ENCODE assay signal across 1 cellular context in the genomic region with DNA sequence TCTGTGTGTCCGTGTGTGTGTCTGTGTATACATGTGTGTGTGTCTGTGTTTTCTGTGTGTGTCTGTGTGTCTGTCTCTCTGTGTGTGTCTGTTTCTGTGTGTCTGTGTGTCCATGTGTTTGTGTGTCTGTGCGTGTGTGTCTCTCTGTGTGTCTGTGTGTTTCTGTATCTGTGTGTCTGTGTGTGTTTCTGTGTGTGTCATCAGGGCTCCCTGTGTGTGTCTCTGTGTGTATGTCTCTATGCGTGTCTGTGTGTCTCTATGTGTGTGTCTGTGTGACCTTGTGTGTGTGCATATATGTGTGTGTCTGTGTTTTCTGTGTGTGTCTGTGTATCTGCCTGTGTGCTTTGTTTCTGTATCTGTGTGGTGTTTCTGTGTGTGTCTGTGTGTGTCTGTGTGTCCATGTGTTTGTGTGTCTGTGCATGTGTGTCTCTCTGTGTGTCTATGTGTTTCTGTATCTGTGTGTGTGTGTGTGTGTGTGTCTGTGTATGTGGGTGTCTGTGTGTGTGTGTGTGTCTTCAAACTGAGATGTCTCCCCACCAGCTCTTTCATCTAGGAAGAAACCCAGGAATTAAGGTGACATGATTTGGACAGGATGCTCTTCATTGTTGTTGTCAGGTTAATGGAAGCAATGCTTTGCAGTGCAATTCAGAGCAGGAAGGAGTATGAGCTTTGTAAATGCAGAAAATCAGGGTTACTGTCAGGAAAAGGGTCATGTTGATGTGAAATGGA.
A peak's percentile ranks its signal among the peaks of the same experiment; 100 is the strongest.
TF ChIP-seq lines count a peak whose summit lies in the region.

No MANE protein-coding gene starts in this region.

TF ChIP-seq in HEK293, 187 proteins besides CTCF, POLR2A, EP300 and RAD21 (continued from another document):
- TF ChIP-seq, protein P1, sequence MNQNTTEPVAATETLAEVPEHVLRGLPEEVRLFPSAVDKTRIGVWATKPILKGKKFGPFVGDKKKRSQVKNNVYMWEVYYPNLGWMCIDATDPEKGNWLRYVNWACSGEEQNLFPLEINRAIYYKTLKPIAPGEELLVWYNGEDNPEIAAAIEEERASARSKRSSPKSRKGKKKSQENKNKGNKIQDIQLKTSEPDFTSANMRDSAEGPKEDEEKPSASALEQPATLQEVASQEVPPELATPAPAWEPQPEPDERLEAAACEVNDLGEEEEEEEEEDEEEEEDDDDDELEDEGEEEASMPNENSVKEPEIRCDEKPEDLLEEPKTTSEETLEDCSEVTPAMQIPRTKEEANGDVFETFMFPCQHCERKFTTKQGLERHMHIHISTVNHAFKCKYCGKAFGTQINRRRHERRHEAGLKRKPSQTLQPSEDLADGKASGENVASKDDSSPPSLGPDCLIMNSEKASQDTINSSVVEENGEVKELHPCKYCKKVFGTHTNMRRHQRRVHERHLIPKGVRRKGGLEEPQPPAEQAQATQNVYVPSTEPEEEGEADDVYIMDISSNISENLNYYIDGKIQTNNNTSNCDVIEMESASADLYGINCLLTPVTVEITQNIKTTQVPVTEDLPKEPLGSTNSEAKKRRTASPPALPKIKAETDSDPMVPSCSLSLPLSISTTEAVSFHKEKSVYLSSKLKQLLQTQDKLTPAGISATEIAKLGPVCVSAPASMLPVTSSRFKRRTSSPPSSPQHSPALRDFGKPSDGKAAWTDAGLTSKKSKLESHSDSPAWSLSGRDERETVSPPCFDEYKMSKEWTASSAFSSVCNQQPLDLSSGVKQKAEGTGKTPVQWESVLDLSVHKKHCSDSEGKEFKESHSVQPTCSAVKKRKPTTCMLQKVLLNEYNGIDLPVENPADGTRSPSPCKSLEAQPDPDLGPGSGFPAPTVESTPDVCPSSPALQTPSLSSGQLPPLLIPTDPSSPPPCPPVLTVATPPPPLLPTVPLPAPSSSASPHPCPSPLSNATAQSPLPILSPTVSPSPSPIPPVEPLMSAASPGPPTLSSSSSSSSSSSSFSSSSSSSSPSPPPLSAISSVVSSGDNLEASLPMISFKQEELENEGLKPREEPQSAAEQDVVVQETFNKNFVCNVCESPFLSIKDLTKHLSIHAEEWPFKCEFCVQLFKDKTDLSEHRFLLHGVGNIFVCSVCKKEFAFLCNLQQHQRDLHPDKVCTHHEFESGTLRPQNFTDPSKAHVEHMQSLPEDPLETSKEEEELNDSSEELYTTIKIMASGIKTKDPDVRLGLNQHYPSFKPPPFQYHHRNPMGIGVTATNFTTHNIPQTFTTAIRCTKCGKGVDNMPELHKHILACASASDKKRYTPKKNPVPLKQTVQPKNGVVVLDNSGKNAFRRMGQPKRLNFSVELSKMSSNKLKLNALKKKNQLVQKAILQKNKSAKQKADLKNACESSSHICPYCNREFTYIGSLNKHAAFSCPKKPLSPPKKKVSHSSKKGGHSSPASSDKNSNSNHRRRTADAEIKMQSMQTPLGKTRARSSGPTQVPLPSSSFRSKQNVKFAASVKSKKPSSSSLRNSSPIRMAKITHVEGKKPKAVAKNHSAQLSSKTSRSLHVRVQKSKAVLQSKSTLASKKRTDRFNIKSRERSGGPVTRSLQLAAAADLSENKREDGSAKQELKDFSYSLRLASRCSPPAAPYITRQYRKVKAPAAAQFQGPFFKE (tag by site-specific recombination; IDR thresholded peaks at IDR 0.05; ENCODE audit: borderline replicate concordance), result no peak
- TF ChIP-seq ZNF239 (tag by site-specific recombination; IDR thresholded peaks at IDR 0.05), result 0 out of 2 replicates have a peak, but pooled peaks have one; percentile 19
- TF ChIP-seq SP2 (tag by site-specific recombination; IDR thresholded peaks at IDR 0.05), result no peak
- TF ChIP-seq BCL11B (tag by site-specific recombination; IDR thresholded peaks at IDR 0.05; ENCODE audit: low read depth), result no peak
- TF ChIP-seq ZNF19 (tag by site-specific recombination; IDR thresholded peaks at IDR 0.05; ENCODE audit: low read depth), result no peak
- no peak for TF ChIP-seq ZNF280C (tag by site-specific recombination; IDR thresholded peaks at IDR 0.05)
- TF ChIP-seq ZNF354C (tag by site-specific recombination; IDR thresholded peaks at IDR 0.05; ENCODE audit: borderline replicate concordance, low read depth), result no peak
